24 cellular contexts compared by ENCODE assay signal in the genomic region with DNA sequence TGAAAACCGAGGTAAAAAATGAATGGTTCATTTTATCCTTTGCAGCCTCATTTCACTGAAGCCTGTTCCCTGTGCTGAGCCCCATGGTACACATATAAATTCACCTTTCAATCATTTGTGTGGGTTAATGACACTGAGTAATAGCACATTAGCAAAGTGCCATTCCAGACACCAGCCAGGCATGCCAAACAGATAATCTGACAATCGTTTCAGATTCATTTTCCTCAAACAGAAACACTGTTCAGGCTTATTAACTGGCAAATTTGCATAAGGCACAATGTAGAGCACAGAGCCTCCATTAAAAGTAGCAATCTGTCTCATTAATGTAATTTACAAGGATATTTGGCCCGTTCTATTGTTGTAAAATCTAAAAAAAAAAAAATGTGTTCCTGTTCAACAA.
"Had no signal": no experiment of that assay in that cellular context is flagged by ENCODE, and none has a peak within 500 bp of the region (broad histone marks: within the 10 kb centered on the region; RNA-seq: fewer than 3 reads in every experiment).

No MANE protein-coding gene starts in this region.

- ATAC-seq: left colon; left lung; lower lobe of right lung; naive thymus-derived CD8-positive, alpha-beta T cell; pancreas; right lobe of liver; stimulated activated memory B cell treated with anti-CD40 and anti-IgM and Interleukin-4, amounts not matched to agents 10 μg/mL and 1 μg/mL and 100 μg/mL, for 72 hours; stimulated activated naive CD8-positive, alpha-beta T cell treated with anti-CD3 and anti-CD28 coated beads, Interleukin-15, amount 100 ng/mL, for 72 hours had no signal

- H3K27ac ChIP-seq: left lung, lower lobe of right lung, pancreas, prostate gland, right atrium auricular region, right lobe of liver, transverse colon, upper lobe of left lung, vagina had no signal

- H3K4me2 ChIP-seq: smooth muscle cell had no signal

- H3K4me1 ChIP-seq: left lung, lower lobe of right lung, pancreas, prostate gland, right atrium auricular region, right lobe of liver, transverse colon, upper lobe of left lung, vagina had no signal

- H3K9me3 ChIP-seq: left lung, lower lobe of right lung, pancreas, prostate gland, right atrium auricular region, right lobe of liver, transverse colon, upper lobe of left lung, vagina had no signal

- H3K36me3 ChIP-seq: left lung, lower lobe of right lung, pancreas, prostate gland, right atrium auricular region, right lobe of liver, transverse colon, upper lobe of left lung, vagina had no signal

- H3K4me3 ChIP-seq: left lung, lower lobe of right lung, pancreas, prostate gland, right atrium auricular region, right lobe of liver, smooth muscle cell, transverse colon, upper lobe of left lung, vagina had no signal

- DNase-seq: kidney glomerular epithelial cell; left colon; left lung; lower lobe of right lung; mammary epithelial cell; mesenchymal stem cell; naive thymus-derived CD8-positive, alpha-beta T cell; pancreas; posterior cingulate gyrus; right lobe of liver; stimulated activated CD4-positive, alpha-beta T cell treated with anti-CD3 and anti-CD28 coated beads, Interleukin-1b, Interleukin-23, amount 100 ng/mL, for 48 hours; stimulated activated CD4-positive, alpha-beta T cell treated with anti-CD3 and anti-CD28 coated beads, Interleukin-2, amount 100 ng/mL, for 48 hours; stimulated activated CD4-positive, alpha-beta T cell treated with anti-CD3 and anti-CD28 coated beads, Interleukin-4, amount 100 ng/mL, for 4 hours; stimulated activated CD8-positive, alpha-beta memory T cell treated with anti-CD3 and anti-CD28 coated beads, Interleukin-4, amount 100 ng/mL, for 48 hours; stimulated activated naive CD4-positive, alpha-beta T cell treated with Interleukin-2 at 50 U/mL for 16 hours; stimulated activated naive CD8-positive, alpha-beta T cell treated with anti-CD3 and anti-CD28 coated beads, Interleukin-15, amount 100 ng/mL, for 72 hours; substantia nigra; transverse colon; upper lobe of left lung had no signal

- H3K27me3 ChIP-seq: left lung, pancreas, right atrium auricular region, right lobe of liver, transverse colon, upper lobe of left lung, vagina had no signal
